In the genomic region with DNA sequence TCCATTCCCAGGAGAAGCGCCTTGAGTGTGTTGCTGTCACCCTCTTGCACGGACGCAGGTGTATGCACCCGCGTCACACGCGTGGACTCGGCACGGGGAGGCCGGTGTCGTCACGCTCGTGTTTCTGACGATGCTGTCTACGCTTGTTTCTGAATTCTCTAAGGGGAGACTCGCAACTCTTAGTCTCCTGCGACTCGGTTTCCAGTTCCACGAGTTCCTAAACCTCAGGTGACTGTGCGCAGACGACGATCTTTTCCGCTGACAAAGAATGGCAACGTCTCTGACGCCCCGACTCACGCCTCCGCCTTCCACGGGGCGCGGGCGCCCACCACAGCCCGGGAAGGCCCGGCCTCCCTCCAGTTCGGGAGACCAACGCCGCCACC, we compare ENCODE assay signal across 8 cellular contexts. TPM values are rescaled to one million over a fixed set of nuclear protein-coding genes. Genes with fewer than 3 reads are reported as not detected.
DNase-seq lines count a peak whose midpoint lies in the region; ATAC-seq lines count a peak whose summit lies in the region.

No MANE protein-coding gene starts in this region.

- ATAC-seq in HG03045 (IDR thresholded peaks at IDR 0.05; ENCODE audit: unreplicated experiment): peak; percentile 1

- peaks cover 70% of the 10 kb centered on the region for H3K36me3 Mint-ChIP-seq in activated CD4-positive, alpha-beta memory T cell treated with anti-CD3 and anti-CD28 coated beads, Interleukin-2, amount 10 ng/mL, durations not matched to agents 7 days and 5 days (ENCODE audit: low read depth)

- POLR2A ChIA-PET in activated CD4-positive, alpha-beta memory T cell treated with anti-CD3 and anti-CD28 coated beads, Interleukin-2, amount 10 ng/mL, durations not matched to agents 7 days and 5 days (lab: Charles Lee): interaction anchor here (0.7 to 3.9 kb wide), 14 partner anchors 10 to 578 kb away, joined by 3 to 67 read pairs (median 6); partner anchors contain the start of genes GTPBP4, LARP4B and WDR37

- no peaks in the 10 kb centered on the region for H3K27me3 Mint-ChIP-seq in activated CD4-positive, alpha-beta memory T cell treated with anti-CD3 and anti-CD28 coated beads, Interleukin-2, amount 10 ng/mL, durations not matched to agents 7 days and 5 days

- CTCF ChIA-PET in activated CD4-positive, alpha-beta memory T cell treated with anti-CD3 and anti-CD28 coated beads, Interleukin-2, amount 10 ng/mL, durations not matched to agents 7 days and 5 days (lab: Charles Lee): no interaction called here

- peak; percentile 43 for DNase-seq in COLO668 (lab: John Stamatoyannopoulos, UW; ENCODE audit: unreplicated experiment)
- DNase-seq in activated CD4-positive, alpha-beta memory T cell treated with anti-CD3 and anti-CD28 coated beads, Interleukin-2, amount 10 ng/mL, durations not matched to agents 7 days and 5 days: peak; percentile 68
- peak; percentile 47 for DNase-seq in globus pallidus (ENCODE audit: low spot score)
- DNase-seq in pons (ENCODE audit: low spot score): peak; percentile 61
- DNase-seq in NCI-H1092 treated with DMSO at 0.1 percent for 48 hours (lab: John Stamatoyannopoulos, UW): no peak
- no peak for DNase-seq in glomerular visceral epithelial cell (ENCODE audit: extremely low spot score)
- DNase-seq in NCI-H187 treated with DMSO at 0.1 percent for 48 hours (lab: John Stamatoyannopoulos, UW): no peak

- H3K4me1 Mint-ChIP-seq in activated CD4-positive, alpha-beta memory T cell treated with anti-CD3 and anti-CD28 coated beads, Interleukin-2, amount 10 ng/mL, durations not matched to agents 7 days and 5 days: peaks cover 69% of the 10 kb centered on the region

- H3K27ac Mint-ChIP-seq in activated CD4-positive, alpha-beta memory T cell treated with anti-CD3 and anti-CD28 coated beads, Interleukin-2, amount 10 ng/mL, durations not matched to agents 7 days and 5 days: peak overlapping the region; percentile 94

- H3K4me3 Mint-ChIP-seq in activated CD4-positive, alpha-beta memory T cell treated with anti-CD3 and anti-CD28 coated beads, Interleukin-2, amount 10 ng/mL, durations not matched to agents 7 days and 5 days: peak overlapping the region; percentile 95

- no peaks in the 10 kb centered on the region for H3K9me3 Mint-ChIP-seq in activated CD4-positive, alpha-beta memory T cell treated with anti-CD3 and anti-CD28 coated beads, Interleukin-2, amount 10 ng/mL, durations not matched to agents 7 days and 5 days

RNA-seq across cellular contexts. Expression of gene IDI1, which starts 0.6 kb away (rescaled TPM):
- 10 to 100 TPM; 96.0 to 96.5 TPM for total RNA-seq in activated CD4-positive, alpha-beta memory T cell treated with anti-CD3 and anti-CD28 coated beads, Interleukin-2, amount 10 ng/mL, durations not matched to agents 7 days and 5 days

RNA-seq across cellular contexts. Expression of gene WDR37, which starts 7.8 kb away (rescaled TPM):
- total RNA-seq in activated CD4-positive, alpha-beta memory T cell treated with anti-CD3 and anti-CD28 coated beads, Interleukin-2, amount 10 ng/mL, durations not matched to agents 7 days and 5 days: 10 to 100 TPM; 31.4 to 31.6 TPM

RNA-seq across cellular contexts. Expression of gene IDI2, which starts 22.7 kb away (rescaled TPM):
- not detected for total RNA-seq in activated CD4-positive, alpha-beta memory T cell treated with anti-CD3 and anti-CD28 coated beads, Interleukin-2, amount 10 ng/mL, durations not matched to agents 7 days and 5 days

Comparison
In these comparisons a context has a peak if more than half of its experiments do, and no peak if none do; other contexts are left out.
1. DNase-seq: peak in COLO668 (single experiment), activated CD4-positive, alpha-beta memory T cell treated with anti-CD3 and anti-CD28 coated beads, Interleukin-2, amount 10 ng/mL, durations not matched to agents 7 days and 5 days (single experiment), globus pallidus (single experiment) and pons (single experiment); none in NCI-H1092 treated with DMSO at 0.1 percent for 48 hours (single experiment), glomerular visceral epithelial cell (single experiment) and NCI-H187 treated with DMSO at 0.1 percent for 48 hours (single experiment).